ENCODE assay signal across 8 cellular contexts in the genomic region with DNA sequence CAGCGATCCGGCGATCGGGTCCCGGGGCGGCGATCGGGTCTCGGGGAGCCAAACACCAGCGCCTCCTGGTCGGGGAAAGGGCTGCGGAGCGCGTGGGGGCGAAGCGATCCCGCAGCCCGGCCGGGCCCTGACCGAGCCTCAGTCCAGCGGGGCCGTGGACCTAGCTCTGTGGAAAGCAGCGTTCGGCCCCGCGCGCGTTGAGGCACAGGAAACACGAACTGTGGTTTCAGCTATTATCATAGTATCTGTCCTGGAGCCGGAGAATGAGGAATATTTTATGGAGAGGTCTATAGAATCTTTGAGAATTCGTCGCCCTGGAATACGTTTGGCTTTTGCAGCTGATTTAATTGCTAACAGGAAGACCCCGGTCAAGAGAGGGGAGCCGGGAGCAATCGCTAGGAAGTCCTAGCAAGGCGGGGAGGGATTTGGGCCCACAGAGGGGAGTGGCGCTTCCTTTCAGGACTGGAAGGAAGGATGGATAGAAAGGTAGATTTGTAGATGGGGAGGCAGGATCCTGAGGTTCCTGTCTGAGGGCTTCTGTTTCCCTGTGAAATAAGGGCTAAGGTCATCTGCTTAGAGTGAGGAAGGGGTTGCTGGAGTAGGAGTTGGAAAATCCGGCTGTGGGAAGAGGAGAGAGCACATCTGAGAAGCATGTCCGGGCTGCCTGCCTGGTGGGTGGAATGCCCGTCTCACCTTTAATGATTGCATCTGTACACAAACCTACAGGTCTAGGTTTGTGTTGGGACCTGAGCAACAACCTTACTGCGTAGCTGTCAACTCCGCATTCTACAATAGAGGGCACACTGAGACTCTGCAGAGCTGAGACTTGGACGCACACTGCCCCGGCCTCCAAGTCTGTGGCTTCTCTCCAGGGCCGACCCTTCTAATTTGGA. TPM values are rescaled to one million over a fixed set of nuclear protein-coding genes. Genes with fewer than 3 reads are reported as not detected.
DNase-seq lines count a peak whose midpoint lies in the region; ATAC-seq and TF ChIP-seq lines count a peak whose summit lies in the region.

No MANE protein-coding gene starts in this region.

- peak overlapping the region; percentile 53 for H3K27ac Mint-ChIP-seq in HFFc6

- peak overlapping the region; percentile 70 for H2BK15ac ChIP-seq in mesenchymal stem cell (ENCODE audit: low read depth, poor library complexity, severe bottlenecking)

- peaks cover 31% of the 10 kb centered on the region for H3K4me1 Mint-ChIP-seq in HFFc6 (ENCODE audit: low read depth)

- H3K9me3 ChIP-seq in duodenal mucosa (ENCODE audit: control insufficient read depth in 1 of 2, low read length in 2 of 2) (no peaks in the 10 kb centered on the region), mesenchymal stem cell (ENCODE audit: control insufficient read depth, low read length) (no peaks in the 10 kb centered on the region)

- H2BK12ac ChIP-seq in mesenchymal stem cell (ENCODE audit: low read length in 2 of 2): no peak overlapping the region

- H2AK5ac ChIP-seq in mesenchymal stem cell (ENCODE audit: low read length, severe bottlenecking): no peak overlapping the region

- peaks cover under 1% of the 10 kb centered on the region; the same call in 1 of the 2 replicates for H3K27me3 Mint-ChIP-seq in HFFc6 (ENCODE audit: insufficient read depth)

- H3K36me3 ChIP-seq in duodenal mucosa (ENCODE audit: control insufficient read depth in 1 of 2, insufficient read depth in 2 of 2, low read length in 2 of 2) (peaks cover 0 to 13% of the 10 kb centered on the region in 2 donors), mesenchymal stem cell (ENCODE audit: control insufficient read depth in 1 of 2, insufficient read depth in 2 of 2, low read depth in 1 of 2, low read length in 2 of 2) (peaks cover 17 to 19% of the 10 kb centered on the region in 2 experiments)

- H3K4me1 ChIP-seq in duodenal mucosa (ENCODE audit: control insufficient read depth in 1 of 2, insufficient read depth in 2 of 2, low read length in 2 of 2): peaks cover 9 to 22% of the 10 kb centered on the region in 2 donors
- peaks cover 15% of the 10 kb centered on the region for H3K4me1 ChIP-seq in mesenchymal stem cell (ENCODE audit: control insufficient read depth, insufficient read depth, low read depth, low read length)

- WGBS in mesenchymal stem cell: 4% methylated on average over 46 of the region's 46 CpGs

- peaks cover 18% of the 10 kb centered on the region; the same call in 1 of the 2 replicates for H3K36me3 Mint-ChIP-seq in HFFc6 (ENCODE audit: low read depth)

- H3K4me3 ChIP-seq in GM12865 (ENCODE audit: low read depth, low read length) (peak overlapping the region; percentile 82), duodenal mucosa (ENCODE audit: low read depth in 1 of 2, low read length in 2 of 2) (peak overlapping the region; percentile 77 to 78), mesenchymal stem cell (ENCODE audit: insufficient read depth in 1 of 2, low read depth in 1 of 2, low read length in 2 of 2) (peak overlapping the region; percentile 86 to 89)

- peak overlapping the region; percentile 21 for H4K91ac ChIP-seq in mesenchymal stem cell (ENCODE audit: low read length)

- H3K79me1 ChIP-seq in mesenchymal stem cell (replicated peaks; ENCODE audit: low read length, poor library complexity, severe bottlenecking): peaks cover 27% of the 10 kb centered on the region

- H3K27ac ChIP-seq in duodenal mucosa (ENCODE audit: low read depth, low read length) (no peak overlapping the region), mesenchymal stem cell (ENCODE audit: low read length, poor library complexity, severe bottlenecking) (no peak overlapping the region)

- peak; percentile 58 for DNase-seq in GM12865 (ENCODE audit: low read depth)
- DNase-seq in HFFc6: no peak
- peak; percentile 28 for DNase-seq in RPMI7951 (ENCODE audit: low read depth)
- DNase-seq in mesenchymal stem cell: peak; percentile 39
- peak; percentile 63 for DNase-seq in ureter (ENCODE audit: low spot score)

- TF ChIP-seq CTCF in GM12865 (IDR thresholded peaks at IDR 0.05; ENCODE audit: insufficient read depth, low read depth, low read length, missing control alignments): peak; percentile 29
- no peak for TF ChIP-seq CTCF in HFFc6 (IDR thresholded peaks at IDR 0.05)

- peak overlapping the region; percentile 37 for H2AFZ ChIP-seq in mesenchymal stem cell (ENCODE audit: low read depth, low read length)

- H3K27me3 ChIP-seq in duodenal mucosa (ENCODE audit: control insufficient read depth in 1 of 2, insufficient read depth in 2 of 2, low read length in 2 of 2): no peaks in the 10 kb centered on the region
- no peaks in the 10 kb centered on the region for H3K27me3 ChIP-seq in mesenchymal stem cell (ENCODE audit: control insufficient read depth in 1 of 2, insufficient read depth in 1 of 2, low read length in 2 of 2)

- peak overlapping the region; percentile 70 to 71 for H3K9ac ChIP-seq in duodenal mucosa (ENCODE audit: low read depth in 1 of 2, low read length in 2 of 2)
- H3K9ac ChIP-seq in mesenchymal stem cell (ENCODE audit: low read length): peak overlapping the region; percentile 82

- H3K23ac ChIP-seq in mesenchymal stem cell (ENCODE audit: low read length in 2 of 2): peak overlapping the region in 1 of 2 experiments; percentile 39

- peak overlapping the region in 1 of 2 experiments; percentile 61 for H3K4ac ChIP-seq in mesenchymal stem cell (ENCODE audit: low read depth in 1 of 2, low read length in 2 of 2)

- peak overlapping the region in 1 of 2 experiments; percentile 42 for H3K14ac ChIP-seq in mesenchymal stem cell (ENCODE audit: low read length in 2 of 2)

- H4K8ac ChIP-seq in mesenchymal stem cell (ENCODE audit: low read length): no peak overlapping the region

- ATAC-seq in GM18870 (IDR thresholded peaks at IDR 0.05; ENCODE audit: unreplicated experiment) (no peak), HG03442 (IDR thresholded peaks at IDR 0.05; ENCODE audit: unreplicated experiment) (no peak)

- peak overlapping the region; percentile 89 for H3K4me2 ChIP-seq in mesenchymal stem cell (ENCODE audit: low read length, poor library complexity, severe bottlenecking)

- peak overlapping the region; percentile 23 for H2BK120ac ChIP-seq in mesenchymal stem cell (ENCODE audit: low read depth, low read length)

- H3K4me3 Mint-ChIP-seq in HFFc6: peak overlapping the region; percentile 94

- peak overlapping the region; percentile 77 to 91 for H3K18ac ChIP-seq in mesenchymal stem cell (ENCODE audit: low read depth in 1 of 2, low read length in 2 of 2)

- no peak overlapping the region for H2BK5ac ChIP-seq in mesenchymal stem cell (ENCODE audit: low read depth, low read length, poor library complexity, severe bottlenecking)

- H3K9me3 Mint-ChIP-seq in HFFc6: no peaks in the 10 kb centered on the region

RNA-seq across cellular contexts. Expression of gene CCNF, which starts 0.8 kb away (rescaled TPM):
- 10 to 100 TPM; 10.9 to 22.3 (median 19.8) TPM for total RNA-seq in HFFc6 (2021; fragmentation: NEBNext Ultra II Directional; extraction: Animal tissue kit (Norgen Biotek cat#: 25700))
- 37.4 and 38.3 TPM in 2 replicates for total RNA-seq in RPMI7951 (2014; rRNA removed; shearing (Covaris generic))
- polyA plus RNA-seq in mesenchymal stem cell (2013, experiment 1 of 2): 2.7 TPM
- 2.7 TPM for polyA plus RNA-seq in mesenchymal stem cell (2013, experiment 2 of 2)
- total RNA-seq in ureter: 7.8 TPM

RNA-seq across cellular contexts. Expression of gene TEDC2, which starts 29.9 kb away (rescaled TPM):
- total RNA-seq in HFFc6 (2021; fragmentation: NEBNext Ultra II Directional; extraction: Animal tissue kit (Norgen Biotek cat#: 25700)): 1 to 10 TPM; 3.6 to 8.3 (median 8.0) TPM
- 10.2 and 21.7 TPM in 2 replicates for total RNA-seq in RPMI7951 (2014; rRNA removed; shearing (Covaris generic))
- 3.4 TPM for polyA plus RNA-seq in mesenchymal stem cell (2013, experiment 1 of 2)
- 3.5 TPM for polyA plus RNA-seq in mesenchymal stem cell (2013, experiment 2 of 2)
- 1.5 TPM for total RNA-seq in ureter

RNA-seq across cellular contexts. Expression of gene NTN3, which starts 41.1 kb away (rescaled TPM):
- under 1 TPM; 0.22 to 0.47 (median 0.33) TPM for total RNA-seq in HFFc6 (2021; fragmentation: NEBNext Ultra II Directional; extraction: Animal tissue kit (Norgen Biotek cat#: 25700))
- total RNA-seq in RPMI7951 (2014; rRNA removed; shearing (Covaris generic)): not detected in 2 replicates
- 0.14 TPM for polyA plus RNA-seq in mesenchymal stem cell (2013, experiment 1 of 2)
- 0.15 TPM for polyA plus RNA-seq in mesenchymal stem cell (2013, experiment 2 of 2)
- total RNA-seq in ureter: not detected

RNA-seq across cellular contexts. Expression of gene TBC1D24, which starts 44.9 kb away (rescaled TPM):
- 10 to 100 TPM; 15.8 to 30.3 (median 19.0) TPM for total RNA-seq in HFFc6 (2021; fragmentation: NEBNext Ultra II Directional; extraction: Animal tissue kit (Norgen Biotek cat#: 25700))
- total RNA-seq in RPMI7951 (2014; rRNA removed; shearing (Covaris generic)): 4.4 and 5.1 TPM in 2 replicates
- polyA plus RNA-seq in mesenchymal stem cell (2013, experiment 1 of 2): 4.9 TPM
- polyA plus RNA-seq in mesenchymal stem cell (2013, experiment 2 of 2): 4.1 TPM
- total RNA-seq in ureter: 6.5 TPM
